In the genomic region with DNA sequence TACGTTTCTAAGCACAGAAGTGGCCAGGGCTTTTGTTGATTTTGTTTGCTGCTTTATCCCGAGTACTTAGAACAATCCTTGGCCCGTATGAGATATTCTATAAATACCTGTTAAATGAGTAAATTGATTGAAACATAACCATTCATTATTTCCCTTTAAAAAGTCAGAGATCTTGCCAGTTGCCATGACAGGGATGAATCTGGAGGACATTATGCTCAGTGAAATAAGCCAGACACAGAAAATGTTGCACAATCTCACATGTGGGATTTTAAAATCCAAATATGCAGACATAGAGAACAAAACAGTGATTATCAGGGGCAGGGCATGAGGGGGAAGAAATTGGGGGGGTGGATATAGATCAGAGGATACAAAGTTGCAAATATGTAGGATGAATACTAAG, we compare ENCODE assay signal across 2 cellular contexts.
TF ChIP-seq lines count a peak whose summit lies in the region.

No MANE protein-coding gene starts in this region.

TF ChIP-seq in IMR-90, 13 proteins besides CTCF, POLR2A, EP300 and RAD21:
- TF ChIP-seq, protein P1, sequence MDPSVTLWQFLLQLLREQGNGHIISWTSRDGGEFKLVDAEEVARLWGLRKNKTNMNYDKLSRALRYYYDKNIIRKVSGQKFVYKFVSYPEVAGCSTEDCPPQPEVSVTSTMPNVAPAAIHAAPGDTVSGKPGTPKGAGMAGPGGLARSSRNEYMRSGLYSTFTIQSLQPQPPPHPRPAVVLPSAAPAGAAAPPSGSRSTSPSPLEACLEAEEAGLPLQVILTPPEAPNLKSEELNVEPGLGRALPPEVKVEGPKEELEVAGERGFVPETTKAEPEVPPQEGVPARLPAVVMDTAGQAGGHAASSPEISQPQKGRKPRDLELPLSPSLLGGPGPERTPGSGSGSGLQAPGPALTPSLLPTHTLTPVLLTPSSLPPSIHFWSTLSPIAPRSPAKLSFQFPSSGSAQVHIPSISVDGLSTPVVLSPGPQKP (IDR thresholded peaks at IDR 0.05; ENCODE audit: borderline replicate concordance, low read depth, low read length), result no peak
- TF ChIP-seq CEBPB (IDR thresholded peaks at IDR 0.05; ENCODE audit: low read depth, low read length), result 0 out of 2 replicates have a peak, but pooled peaks have one; percentile 24
- no peak for TF ChIP-seq RCOR1 (IDR thresholded peaks at IDR 0.05; ENCODE audit: insufficient replicate concordance, low read length)
TF ChIP-seq in IMR-90: peak in this region for 1.

TF ChIP-seq in H1, 55 proteins besides CTCF, POLR2A, EP300 and RAD21:
- TF ChIP-seq CEBPB (IDR thresholded peaks at IDR 0.05; ENCODE audit: low read depth, low read length) (peak; percentile 42; the same call in 1 of the 2 replicates), SP2 (IDR thresholded peaks at IDR 0.05; ENCODE audit: low read length) (no peak), SAP30 (IDR thresholded peaks at IDR 0.05; ENCODE audit: insufficient read depth, insufficient replicate concordance, low read length) (no peak), GTF2F1 (IDR thresholded peaks at IDR 0.05; ENCODE audit: borderline replicate concordance, low read depth, low read length) (no peak)
- TF ChIP-seq, protein P2, sequence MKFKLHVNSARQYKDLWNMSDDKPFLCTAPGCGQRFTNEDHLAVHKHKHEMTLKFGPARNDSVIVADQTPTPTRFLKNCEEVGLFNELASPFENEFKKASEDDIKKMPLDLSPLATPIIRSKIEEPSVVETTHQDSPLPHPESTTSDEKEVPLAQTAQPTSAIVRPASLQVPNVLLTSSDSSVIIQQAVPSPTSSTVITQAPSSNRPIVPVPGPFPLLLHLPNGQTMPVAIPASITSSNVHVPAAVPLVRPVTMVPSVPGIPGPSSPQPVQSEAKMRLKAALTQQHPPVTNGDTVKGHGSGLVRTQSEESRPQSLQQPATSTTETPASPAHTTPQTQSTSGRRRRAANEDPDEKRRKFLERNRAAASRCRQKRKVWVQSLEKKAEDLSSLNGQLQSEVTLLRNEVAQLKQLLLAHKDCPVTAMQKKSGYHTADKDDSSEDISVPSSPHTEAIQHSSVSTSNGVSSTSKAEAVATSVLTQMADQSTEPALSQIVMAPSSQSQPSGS (IDR thresholded peaks at IDR 0.05; ENCODE audit: low read length), result no peak
